ENCODE assay signal across 10 cellular contexts in the genomic region with DNA sequence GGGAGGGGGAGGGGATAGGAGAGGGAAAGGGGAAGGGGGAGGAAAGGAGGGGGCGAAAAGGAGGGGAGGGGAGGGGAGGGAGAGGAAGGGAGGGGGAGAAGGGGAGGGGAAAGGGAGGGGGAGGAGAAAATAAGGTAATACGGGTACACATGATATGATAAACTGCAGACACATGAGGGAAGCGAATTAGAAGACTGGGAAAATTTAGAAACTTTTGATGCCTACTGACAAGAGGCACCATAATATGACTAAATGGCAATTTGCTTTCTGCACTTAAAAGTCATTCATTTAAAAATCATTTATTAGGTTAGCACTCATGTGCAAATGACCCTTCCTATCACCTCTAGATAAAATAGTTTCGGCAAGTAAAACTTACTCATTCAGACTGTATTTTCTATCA.
"Had no signal": no experiment of that assay in that cellular context is flagged by ENCODE, and none has a peak within 500 bp of the region (broad histone marks: within the 10 kb centered on the region; RNA-seq: fewer than 3 reads in every experiment).

No MANE protein-coding gene starts in this region.

- H3K9ac ChIP-seq: GM23248 had no signal

- H2AFZ ChIP-seq: GM23248 had no signal

- H3K4me3 ChIP-seq: GM23248, HAP-1 had no signal

- H3K36me3 ChIP-seq: HAP-1 had no signal

- H3K9me3 ChIP-seq: HAP-1 had no signal

- FAIRE-seq: H1, H54 had no signal

- ATAC-seq: HCT116 had no signal

- H3K9me3 Mint-ChIP-seq: H9, HFFc6 had no signal

- H3K27ac Mint-ChIP-seq: HFFc6 had no signal

- H3K4me3 Mint-ChIP-seq: H9, HFFc6 had no signal

- DNase-seq: GM23248, GOT3, H7, H9, HCEC 1CT, HFFc6 had no signal

- H3K4me1 ChIP-seq: HAP-1 had no signal

- H3K27ac ChIP-seq: GM23248 had no signal
